ENCODE assay signal across 2 cellular contexts in genomic region chr3:186496016-186496415, GRCh38.
TF ChIP-seq lines count a peak whose summit lies in the region.

No MANE protein-coding gene starts in this region.

TF ChIP-seq in HepG2, 621 proteins besides CTCF, POLR2A, EP300 and RAD21:
- TF ChIP-seq U2AF1 (optimal IDR thresholded peaks at IDR 0.05; ENCODE audit: low read depth, low read length), result no peak
- no peak for TF ChIP-seq TMF1 (CRISPR knock-in tag; IDR thresholded peaks at IDR 0.05; ENCODE audit: low read depth)
- TF ChIP-seq ZKSCAN5 (CRISPR knock-in tag; IDR thresholded peaks at IDR 0.05), result no peak
- TF ChIP-seq HHEX (CRISPR knock-in tag; IDR thresholded peaks at IDR 0.05), result no peak
- TF ChIP-seq FOXP1 (IDR thresholded peaks at IDR 0.05), result no peak
- no peak for TF ChIP-seq FOXP1 (CRISPR knock-in tag; IDR thresholded peaks at IDR 0.05)
- no peak for TF ChIP-seq ZNF180 (CRISPR knock-in tag; IDR thresholded peaks at IDR 0.05; ENCODE audit: borderline replicate concordance, low read depth)
- no peak for TF ChIP-seq ZNF362 (CRISPR knock-in tag; IDR thresholded peaks at IDR 0.05; ENCODE audit: borderline replicate concordance)
TF ChIP-seq in HepG2: peak in this region for 0.

TF ChIP-seq in GM12878, 131 proteins besides CTCF, POLR2A, EP300 and RAD21:
- TF ChIP-seq SMAD5 (IDR thresholded peaks at IDR 0.05; ENCODE audit: low read depth) (no peak), SPI1 (IDR thresholded peaks at IDR 0.05; ENCODE audit: borderline replicate concordance, insufficient read depth, low read depth, low read length) (no peak), FOS (IDR thresholded peaks at IDR 0.05; ENCODE audit: borderline replicate concordance, extremely low read depth, insufficient read length) (no peak), CHD4 (IDR thresholded peaks at IDR 0.05) (no peak)
